In the genomic region with DNA sequence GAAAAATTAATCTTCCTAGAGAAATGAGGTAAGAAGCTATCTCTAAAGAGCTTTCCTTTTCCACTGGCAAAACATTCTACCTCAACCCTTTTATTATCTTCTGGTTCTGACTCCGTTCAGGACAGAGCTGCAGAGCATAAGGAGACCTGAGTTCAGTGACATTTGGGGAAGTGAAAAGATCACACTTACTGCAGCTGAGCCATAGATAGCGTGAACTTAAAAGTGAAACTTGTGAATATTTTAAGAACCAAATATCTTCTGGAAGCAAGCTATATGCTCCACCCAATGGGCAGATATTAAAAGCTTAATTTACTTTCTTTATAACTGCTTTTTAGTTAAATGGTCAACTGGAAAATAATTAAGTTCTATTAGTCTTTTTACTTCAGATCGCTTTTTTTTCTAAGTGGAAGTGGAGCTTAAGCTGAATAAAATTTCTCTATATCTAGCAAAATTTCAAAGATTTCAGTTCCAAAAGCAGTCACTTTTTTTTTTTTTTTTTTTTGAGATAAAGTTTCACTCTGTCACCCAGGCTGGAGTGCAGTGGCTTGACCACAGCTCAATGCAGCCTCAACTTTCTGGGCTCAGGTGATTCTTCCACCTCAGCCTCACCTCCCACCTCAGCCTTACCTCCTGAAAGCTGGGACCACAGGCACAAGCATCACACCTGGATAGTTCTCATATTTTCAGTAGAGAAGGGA, we compare ENCODE assay signal across 10 cellular contexts. TPM values are rescaled to one million over a fixed set of nuclear protein-coding genes. Genes with fewer than 3 reads are reported as not detected.
DNase-seq lines count a peak whose midpoint lies in the region; ATAC-seq and TF ChIP-seq lines count a peak whose summit lies in the region.
"Had no signal": no experiment of that assay in that cellular context is flagged by ENCODE, and none has a peak within 500 bp of the region (broad histone marks: within the 10 kb centered on the region; RNA-seq: fewer than 3 reads in every experiment).

No MANE protein-coding gene starts in this region.

- CTCF ChIA-PET in activated naive CD4-positive, alpha-beta T cell treated with anti-CD3 and anti-CD28 coated beads, Interleukin-2, amount 10 ng/mL, durations not matched to agents 7 days and 5 days (lab: Charles Lee): interaction anchor here (1.0 to 2.8 kb wide), 5 partner anchors 9 to 86 kb away, joined by 3 to 13 read pairs (median 5); no protein-coding TSS in a partner anchor

- no peak overlapping the region for H3K4me3 Mint-ChIP-seq in activated naive CD4-positive, alpha-beta T cell treated with anti-CD3 and anti-CD28 coated beads, Interleukin-2, amount 10 ng/mL, durations not matched to agents 7 days and 5 days
- H3K4me3 Mint-ChIP-seq in stimulated activated effector memory CD8-positive, alpha-beta T cell treated with anti-CD3 and anti-CD28 coated beads, Interleukin-12 subunit alpha, Interleukin-12 subunit beta, amount 100 ng/mL, for 72 hours: peak overlapping the region; percentile 36

- H3K9me3 ChIP-seq in uterus: no peaks in the 10 kb centered on the region
- H3K9me3 ChIP-seq: SJSA1 had no signal

- no peak for TF ChIP-seq POLR2A in uterus (IDR thresholded peaks at IDR 0.05)

- peaks cover 36% of the 10 kb centered on the region for H3K4me1 Mint-ChIP-seq in activated naive CD4-positive, alpha-beta T cell treated with anti-CD3 and anti-CD28 coated beads, Interleukin-2, amount 10 ng/mL, durations not matched to agents 7 days and 5 days
- peaks cover 64% of the 10 kb centered on the region for H3K4me1 Mint-ChIP-seq in stimulated activated effector memory CD8-positive, alpha-beta T cell treated with anti-CD3 and anti-CD28 coated beads, Interleukin-12 subunit alpha, Interleukin-12 subunit beta, amount 100 ng/mL, for 72 hours

- no peaks in the 10 kb centered on the region for H3K4me1 ChIP-seq in uterus

- H3K27ac Mint-ChIP-seq in activated naive CD4-positive, alpha-beta T cell treated with anti-CD3 and anti-CD28 coated beads, Interleukin-2, amount 10 ng/mL, durations not matched to agents 7 days and 5 days: peak overlapping the region; percentile 77
- peak overlapping the region; percentile 55 for H3K27ac Mint-ChIP-seq in stimulated activated effector memory CD8-positive, alpha-beta T cell treated with anti-CD3 and anti-CD28 coated beads, Interleukin-12 subunit alpha, Interleukin-12 subunit beta, amount 100 ng/mL, for 72 hours

- H3K27me3 Mint-ChIP-seq in activated naive CD4-positive, alpha-beta T cell treated with anti-CD3 and anti-CD28 coated beads, Interleukin-2, amount 10 ng/mL, durations not matched to agents 7 days and 5 days: no peaks in the 10 kb centered on the region

- TF ChIP-seq CTCF in uterus (IDR thresholded peaks at IDR 0.05): no peak

- no peaks in the 10 kb centered on the region for H3K36me3 ChIP-seq in uterus
- H3K36me3 ChIP-seq: SJSA1 had no signal

- no peak overlapping the region for H3K4me3 ChIP-seq in uterus
- H3K4me3 ChIP-seq: SJSA1 had no signal

- intact Hi-C loops in uterus (cut with DNase I; ENCODE audit: low total_unique reads): no loop called here

- H3K27me3 ChIP-seq in uterus: no peaks in the 10 kb centered on the region
- H3K27me3 ChIP-seq: SJSA1 had no signal

- peaks cover 63% of the 10 kb centered on the region for H3K36me3 Mint-ChIP-seq in activated naive CD4-positive, alpha-beta T cell treated with anti-CD3 and anti-CD28 coated beads, Interleukin-2, amount 10 ng/mL, durations not matched to agents 7 days and 5 days
- peaks cover 82% of the 10 kb centered on the region for H3K36me3 Mint-ChIP-seq in stimulated activated effector memory CD8-positive, alpha-beta T cell treated with anti-CD3 and anti-CD28 coated beads, Interleukin-12 subunit alpha, Interleukin-12 subunit beta, amount 100 ng/mL, for 72 hours

- H3K27ac ChIP-seq in uterus: no peak overlapping the region
- H3K27ac ChIP-seq: C4-2B had no signal

- H3K9me3 Mint-ChIP-seq in activated naive CD4-positive, alpha-beta T cell treated with anti-CD3 and anti-CD28 coated beads, Interleukin-2, amount 10 ng/mL, durations not matched to agents 7 days and 5 days: no peaks in the 10 kb centered on the region
- no peaks in the 10 kb centered on the region for H3K9me3 Mint-ChIP-seq in stimulated activated effector memory CD8-positive, alpha-beta T cell treated with anti-CD3 and anti-CD28 coated beads, Interleukin-12 subunit alpha, Interleukin-12 subunit beta, amount 100 ng/mL, for 72 hours

- ATAC-seq in HG03039 (IDR thresholded peaks at IDR 0.05; ENCODE audit: unreplicated experiment): peak; percentile 89
- ATAC-seq in stimulated activated effector memory CD8-positive, alpha-beta T cell treated with anti-CD3 and anti-CD28 coated beads, Interleukin-12 subunit alpha, Interleukin-12 subunit beta, amount 100 ng/mL, for 72 hours: peak; percentile 71

- DNase-seq in activated naive CD4-positive, alpha-beta T cell treated with anti-CD3 and anti-CD28 coated beads, Interleukin-2, amount 10 ng/mL, durations not matched to agents 7 days and 5 days: no peak
- no peak for DNase-seq in activated naive CD4-positive, alpha-beta T cell (lab: John Stamatoyannopoulos, UW)
- DNase-seq in SKM-1 treated with dmso at 0.1 percent for 144 hours (lab: John Stamatoyannopoulos, UW; ENCODE audit: unreplicated experiment) (peak; percentile 55), activated gamma-delta T cell (lab: John Stamatoyannopoulos, UW) (no peak), uterus (no peak)
- DNase-seq in stimulated activated effector memory CD8-positive, alpha-beta T cell treated with anti-CD3 and anti-CD28 coated beads, Interleukin-12 subunit alpha, Interleukin-12 subunit beta, amount 100 ng/mL, for 72 hours (ENCODE audit: low spot score in 2 of 2): no peak
- DNase-seq in activated CD4-positive, CD25-positive, alpha-beta regulatory T cell (lab: John Stamatoyannopoulos, UW): no peak

RNA-seq across cellular contexts. Expression of gene PTPN22, which starts 11.9 kb away (rescaled TPM):
- 1 to 10 TPM in 3 of 4 donors, under 1 TPM in 1; 0.85 to 8.8 (median 2.1) TPM for total RNA-seq in uterus

RNA-seq across cellular contexts. Expression of gene BCL2L15, which starts 27.8 kb away (rescaled TPM):
- 1 to 10 TPM in 2 of 4 donors, not detected in 2; 1.4 to 3.1 TPM for total RNA-seq in uterus

RNA-seq across cellular contexts. Expression of gene AP4B1, which starts 45.0 kb away (rescaled TPM):
- total RNA-seq in uterus: 10 to 100 TPM in 3 of 4 donors, 1 to 10 TPM in 1; 2.8 to 47.8 (median 18.5) TPM

RNA-seq across cellular contexts. Expression of gene DCLRE1B, which starts 45.5 kb away (rescaled TPM):
- total RNA-seq in uterus: 1 to 10 TPM; 1.5 to 7.2 (median 3.9) TPM

RNA-seq across cellular contexts. Expression of gene RSBN1, which starts 47.4 kb away (rescaled TPM):
- 10 to 100 TPM; 33.5 to 56.4 (median 38.3) TPM for total RNA-seq in uterus
